ENCODE assay signal across 7 cellular contexts in the genomic region with DNA sequence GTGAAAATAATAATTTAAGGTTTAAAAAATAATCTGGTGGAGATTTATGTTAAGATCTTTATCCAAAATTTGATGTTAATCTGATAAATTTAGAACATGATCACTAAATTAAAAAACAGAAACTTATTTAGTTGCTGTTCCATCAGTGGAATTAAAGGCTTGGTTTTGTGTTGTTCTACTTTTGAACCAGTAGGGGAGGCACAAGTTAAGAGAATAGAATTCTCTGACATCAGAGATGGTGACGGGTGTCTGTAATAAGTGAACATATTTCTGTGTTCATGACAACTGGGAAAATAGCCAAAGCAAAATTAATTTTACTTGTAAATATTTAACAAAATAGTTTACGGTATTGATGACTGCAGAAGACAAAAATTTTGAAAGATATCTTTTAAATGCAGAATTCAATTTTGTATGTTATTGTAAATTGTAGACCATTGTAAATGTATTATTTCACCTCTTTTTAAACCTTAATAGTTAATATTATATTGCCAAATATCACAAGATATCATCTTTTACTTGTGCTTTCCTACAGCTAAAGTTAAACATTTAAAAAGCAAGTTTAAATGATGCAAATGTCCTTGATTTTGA.
DNase-seq lines count a peak whose midpoint lies in the region; ATAC-seq and TF ChIP-seq lines count a peak whose summit lies in the region.

No MANE protein-coding gene starts in this region.

- peak; percentile 44 for TF ChIP-seq CTCF in GM12801 (IDR thresholded peaks at IDR 0.05; ENCODE audit: extremely low read depth, insufficient read length)
- peak; percentile 62 for TF ChIP-seq CTCF in HFF-Myc (IDR thresholded peaks at IDR 0.05; ENCODE audit: low read depth, low read length, missing control alignments)
- TF ChIP-seq CTCF in MCF 10A (IDR thresholded peaks at IDR 0.05; ENCODE audit: unreplicated experiment) = peak; percentile 52
- peak; percentile 54 to 65 for TF ChIP-seq CTCF in left lung (IDR thresholded peaks at IDR 0.05)

- no peaks in the 10 kb centered on the region for H3K9me3 ChIP-seq in left lung

- peaks cover 26% of the 10 kb centered on the region for H3K36me3 Mint-ChIP-seq in MCF 10A (ENCODE audit: insufficient read depth, unreplicated experiment)
- no peaks in the 10 kb centered on the region for H3K36me3 Mint-ChIP-seq in activated T-cell treated with anti-CD3 and anti-CD28 coated beads, Interleukin-2, amount 50 U/mL, for 72 hours (ENCODE audit: insufficient read depth in 2 of 2)

- peaks cover 0 to 24% of the 10 kb centered on the region in 2 donors for H3K36me3 ChIP-seq in left lung

- H3K9me3 Mint-ChIP-seq in MCF 10A (ENCODE audit: unreplicated experiment) = no peaks in the 10 kb centered on the region
- H3K9me3 Mint-ChIP-seq in activated T-cell treated with anti-CD3 and anti-CD28 coated beads, Interleukin-2, amount 50 U/mL, for 72 hours = no peaks in the 10 kb centered on the region

- BruUV-seq in MCF 10A (replicated peaks; lab: Mats Ljungman, UMichigan) = no TSS peak

- no peaks in the 10 kb centered on the region for H3K4me1 ChIP-seq in left lung

- POLR2A ChIA-PET in MCF 10A (lab: Yijun Ruan, JAX) = no interaction called here

- CTCF ChIA-PET in MCF 10A (lab: Yijun Ruan, JAX) = interaction anchor here (1.3 kb wide), 1 partner anchor 485 kb away, joined by 3 read pairs; no protein-coding TSS in a partner anchor

- H3K27me3 Mint-ChIP-seq in MCF 10A (ENCODE audit: insufficient read depth, unreplicated experiment) = no peaks in the 10 kb centered on the region
- H3K27me3 Mint-ChIP-seq in activated T-cell treated with anti-CD3 and anti-CD28 coated beads, Interleukin-2, amount 50 U/mL, for 72 hours (ENCODE audit: low read depth) = no peaks in the 10 kb centered on the region

- H3K27ac Mint-ChIP-seq in MCF 10A (ENCODE audit: low read depth, unreplicated experiment) = no peak overlapping the region
- no peak overlapping the region for H3K27ac Mint-ChIP-seq in activated T-cell treated with anti-CD3 and anti-CD28 coated beads, Interleukin-2, amount 50 U/mL, for 72 hours

- H3K27ac ChIP-seq in left lung = no peak overlapping the region

- no peaks in the 10 kb centered on the region for H3K4me1 Mint-ChIP-seq in MCF 10A (ENCODE audit: insufficient read depth, unreplicated experiment)
- H3K4me1 Mint-ChIP-seq in activated T-cell treated with anti-CD3 and anti-CD28 coated beads, Interleukin-2, amount 50 U/mL, for 72 hours (ENCODE audit: low read depth) = no peaks in the 10 kb centered on the region

- DNase-seq in HFF-Myc (ENCODE audit: extremely low read depth, low read depth) (no peak), NCI-H2196 treated with DMSO at 0.1 percent for 48 hours (lab: John Stamatoyannopoulos, UW; ENCODE audit: unreplicated experiment) (peak; percentile 30), MCF 10A (ENCODE audit: unreplicated experiment) (peak; percentile 48), left lung (no peak)
- no peak for DNase-seq in stimulated activated CD4-positive, alpha-beta T cell treated with anti-CD3 and anti-CD28 coated beads, Interleukin-2, amount 100 ng/mL, for 48 hours
- DNase-seq in activated T-cell treated with anti-CD3 and anti-CD28 coated beads, Interleukin-2, amount 50 U/mL, for 72 hours = no peak

- no peak overlapping the region for H3K4me3 ChIP-seq in HFF-Myc (replicated peaks; ENCODE audit: low read depth, low read length)
- H3K4me3 ChIP-seq in left lung = no peak overlapping the region

- no peaks in the 10 kb centered on the region for H3K27me3 ChIP-seq in left lung

- no peak overlapping the region for H3K4me3 Mint-ChIP-seq in MCF 10A (ENCODE audit: unreplicated experiment)
- H3K4me3 Mint-ChIP-seq in activated T-cell treated with anti-CD3 and anti-CD28 coated beads, Interleukin-2, amount 50 U/mL, for 72 hours = no peak overlapping the region

- intact Hi-C loops in MCF 10A (cut with micrococcal nuclease) = loop anchor here (1.0 to 10.0 kb wide), 4 partner anchors 304 to 882 kb away; partner anchors contain the start of gene GAD1
- intact Hi-C loops in left lung (cut with DNase I) = no loop called here

- peak; percentile 66 for ATAC-seq in left lung
- no peak for ATAC-seq in activated T-cell treated with anti-CD3 and anti-CD28 coated beads, Interleukin-2, amount 50 U/mL, for 72 hours (replicated peaks in 1 of 2)

Comparison
In these comparisons a context has a peak if more than half of its experiments do, and no peak if none do; other contexts are left out.
1. DNase-seq: peak in NCI-H2196 treated with DMSO at 0.1 percent for 48 hours (single experiment) and MCF 10A (single experiment); none in HFF-Myc (single experiment), left lung (0 of 2), stimulated activated CD4-positive, alpha-beta T cell treated with anti-CD3 and anti-CD28 coated beads, Interleukin-2, amount 100 ng/mL, for 48 hours (0 of 2) and activated T-cell treated with anti-CD3 and anti-CD28 coated beads, Interleukin-2, amount 50 U/mL, for 72 hours (0 of 2).
2. Peak in every context shown above with its lines, with median percentiles within 50 percentile points of each other: CTCF ChIP-seq.